ENCODE assay signal across 8 cellular contexts in genomic region chr1:248873993-248874671, GRCh38. TPM values are rescaled to one million over a fixed set of nuclear protein-coding genes. Genes with fewer than 3 reads are reported as not detected.
DNase-seq lines count a peak whose midpoint lies in the region; ATAC-seq and TF ChIP-seq lines count a peak whose summit lies in the region.

No MANE protein-coding gene starts in this region.

- DNase-seq in NCI-H1694 (lab: John Stamatoyannopoulos, UW) (peak; percentile 98), T-helper 22 cell (ENCODE audit: low read depth) (peak; percentile 63), astrocyte of the cerebellum (ENCODE audit: low read depth) (peak; percentile 83), sigmoid colon (peak; percentile 87), mesenteric fat pad (ENCODE audit: low spot score) (no peak)

- no peaks in the 10 kb centered on the region for H3K9me3 ChIP-seq in sigmoid colon

- 2 to 6% methylated on average over 24 of the region's 24 CpGs for WGBS in sigmoid colon, 2 donors

- TF ChIP-seq CTCF in GM12875 (IDR thresholded peaks at IDR 0.05; ENCODE audit: borderline replicate concordance, insufficient read depth, low read depth, low read length) (no peak), astrocyte of the cerebellum (IDR thresholded peaks at IDR 0.05; ENCODE audit: low read depth, low read length, missing control alignments) (no peak), sigmoid colon (IDR thresholded peaks at IDR 0.05) (no peak)

- peak overlapping the region; percentile 93 to 96 (median 96) for H3K27ac ChIP-seq in sigmoid colon

- in situ Hi-C loops in astrocyte of the cerebellum (cut with HindIII; ENCODE audit: low sequenced_read_pairs), result no loop called here

- intact Hi-C loops in sigmoid colon (cut with DNase I), result loop anchor here (1.0 to 2.0 kb wide), 4 partner anchors 15 to 47 kb away; partner anchors contain the start of genes PGBD2, ZNF672 and ZNF692

- no peaks in the 10 kb centered on the region for H3K27me3 ChIP-seq in sigmoid colon

- peaks cover 0 to 7% (median 3%) of the 10 kb centered on the region in 4 donors for H3K4me1 ChIP-seq in sigmoid colon

- no peak for TF ChIP-seq EP300 in sigmoid colon (IDR thresholded peaks at IDR 0.05)

- H3K36me3 ChIP-seq in sigmoid colon, result no peaks in the 10 kb centered on the region

- no peak for TF ChIP-seq POLR2A in sigmoid colon (IDR thresholded peaks at IDR 0.05)

- ATAC-seq in HG02885 (IDR thresholded peaks at IDR 0.05; ENCODE audit: poor library complexity, unreplicated experiment), result peak; percentile 61

- H3K4me3 ChIP-seq in GM12875 (ENCODE audit: low read depth, low read length), result peak overlapping the region; percentile 60
- peak overlapping the region; percentile 86 for H3K4me3 ChIP-seq in astrocyte of the cerebellum (ENCODE audit: low read depth, low read length)
- H3K4me3 ChIP-seq in iPS-11a (ENCODE audit: low read depth, low read length), result peak overlapping the region; percentile 65
- H3K4me3 ChIP-seq in sigmoid colon, result peak overlapping the region; percentile 44 to 64 (median 58)

RNA-seq across cellular contexts. Expression of gene ZNF692, which starts 15.2 kb away (rescaled TPM):
- total RNA-seq in sigmoid colon (10 to 100 TPM; 23.5 to 59.8 (median 30.9) TPM), mesenteric fat pad (18.4 TPM)
- 10 to 100 TPM in 2 of 3 donors, 1 to 10 TPM in 1; 5.4 to 63.2 (median 10.4) TPM for polyA plus RNA-seq in sigmoid colon

RNA-seq across cellular contexts. Expression of gene PGBD2, which starts 31.9 kb away (rescaled TPM):
- total RNA-seq in sigmoid colon (1 to 10 TPM; 3.3 to 5.4 (median 4.3) TPM), mesenteric fat pad (2.9 TPM)
- 1 to 10 TPM; 3.0 to 6.0 (median 5.1) TPM for polyA plus RNA-seq in sigmoid colon

RNA-seq across cellular contexts. Expression of gene ZNF672, which starts 36.1 kb away (rescaled TPM):
- total RNA-seq in sigmoid colon, result 10 to 100 TPM; 17.5 to 31.1 (median 22.5) TPM
- 10 to 100 TPM; 14.4 to 25.6 (median 17.6) TPM for polyA plus RNA-seq in sigmoid colon
- 18.6 TPM for total RNA-seq in mesenteric fat pad

RNA-seq across cellular contexts. Expression of gene SH3BP5L, which starts 48.4 kb away (rescaled TPM):
- total RNA-seq in sigmoid colon (10 to 100 TPM; 13.7 to 18.3 (median 15.3) TPM), mesenteric fat pad (15.9 TPM)
- 10 to 100 TPM; 16.2 to 23.5 (median 19.0) TPM for polyA plus RNA-seq in sigmoid colon
